Comparison of ENCODE assay signal across 12 cellular contexts in the genomic region with DNA sequence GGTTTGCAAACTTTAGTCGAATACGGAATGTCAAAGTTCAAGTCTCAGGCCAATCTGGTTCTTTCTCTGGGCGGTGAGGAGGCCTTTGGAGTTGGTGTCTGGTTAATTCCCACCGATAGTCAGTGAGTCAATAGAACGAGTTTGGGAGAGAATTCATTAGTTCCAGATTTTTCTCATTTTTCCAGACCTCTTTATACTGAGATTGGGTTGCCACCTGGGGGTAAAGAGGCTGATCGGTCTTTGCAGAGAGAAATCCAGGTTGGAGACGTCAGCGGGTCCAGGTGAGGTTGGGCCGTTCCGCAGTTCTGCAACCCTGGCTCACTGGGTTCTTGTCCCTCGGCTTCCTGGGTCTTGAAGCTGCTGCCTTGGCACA. TPM values are rescaled to one million over a fixed set of nuclear protein-coding genes. Genes with fewer than 3 reads are reported as not detected.
DNase-seq lines count a peak whose midpoint lies in the region; ATAC-seq lines count a peak whose summit lies in the region.
"Had no signal": no experiment of that assay in that cellular context is flagged by ENCODE, and none has a peak within 500 bp of the region (broad histone marks: within the 10 kb centered on the region; RNA-seq: fewer than 3 reads in every experiment).

No MANE protein-coding gene starts in this region.

- CTCF ChIA-PET in T-cell (lab: Charles Lee) = interaction anchor here in 1 of 2 donors (0.7 kb wide), 1 partner anchor 38 kb away, joined by 3 read pairs; no protein-coding TSS in a partner anchor

- no peaks in the 10 kb centered on the region for H3K36me3 Mint-ChIP-seq in T-cell

- H3K4me3 ChIP-seq in iPS-18a (ENCODE audit: low read length) (peak overlapping the region; percentile 69), rectal smooth muscle tissue (ENCODE audit: low read length) (no peak overlapping the region)

- POLR2A ChIA-PET in T-cell (lab: Charles Lee) = no interaction called here

- H3K4me3 Mint-ChIP-seq in T-cell = peak overlapping the region in 2 of 3 donors; percentile 76 to 79

- peaks cover 45% of the 10 kb centered on the region for H3K4me1 ChIP-seq in iPS-18a (ENCODE audit: control insufficient read depth, low read depth, low read length)
- H3K4me1 ChIP-seq in rectal smooth muscle tissue (ENCODE audit: control insufficient read depth, insufficient read depth, low read length) = peaks cover 20% of the 10 kb centered on the region

- H3K27me3 Mint-ChIP-seq in T-cell = no peaks in the 10 kb centered on the region

- peaks cover 14% of the 10 kb centered on the region for H3K27me3 ChIP-seq in iPS-18a (ENCODE audit: control insufficient read depth, insufficient read depth, low read length)
- no peaks in the 10 kb centered on the region for H3K27me3 ChIP-seq in rectal smooth muscle tissue (ENCODE audit: control insufficient read depth, insufficient read depth, low read length)

- H3K9ac ChIP-seq in iPS-18a (ENCODE audit: low read length) = no peak overlapping the region
- no peak overlapping the region for H3K9ac ChIP-seq in rectal smooth muscle tissue (ENCODE audit: low read length)

- peaks cover 36 to 38% (median 37%) of the 10 kb centered on the region in 3 donors for H3K4me1 Mint-ChIP-seq in T-cell

- H3K27ac Mint-ChIP-seq in T-cell = no peak overlapping the region

- H3K9me3 Mint-ChIP-seq in T-cell = no peaks in the 10 kb centered on the region

- H3K27ac ChIP-seq in iPS-18a (ENCODE audit: low read length) (no peak overlapping the region), rectal smooth muscle tissue (ENCODE audit: low read depth, low read length) (peak overlapping the region; percentile 48)
- H3K27ac ChIP-seq: WERI-Rb-1 had no signal

- no peaks in the 10 kb centered on the region for H3K9me3 ChIP-seq in iPS-18a (ENCODE audit: control insufficient read depth, low read depth, low read length)

- H3K36me3 ChIP-seq in iPS-18a (ENCODE audit: control insufficient read depth, low read depth, low read length) (no peaks in the 10 kb centered on the region), rectal smooth muscle tissue (ENCODE audit: control insufficient read depth, insufficient read depth, low read length) (no peaks in the 10 kb centered on the region)
- H3K36me3 ChIP-seq: WERI-Rb-1 had no signal

- peak; percentile 37 for DNase-seq in ELF-1 (ENCODE audit: low read depth, low spot score)
- DNase-seq in T-cell = no peak
- no peak for DNase-seq in COR-L47 (lab: John Stamatoyannopoulos, UW)
- no peak for DNase-seq in cortex of kidney (lab: John Stamatoyannopoulos, UW)
- DNase-seq in kidney glomerular epithelial cell (lab: John Stamatoyannopoulos, UW) = no peak
- DNase-seq: activated effector memory CD4-positive, alpha-beta T cell treated with Interleukin-2 at 50 U/mL for 16 hours; DMS153; NCI-H1092; WERI-Rb-1 had no signal

- no peak for ATAC-seq in T-cell (replicated peaks in 1 of 4)
- ATAC-seq in GM21786 (IDR thresholded peaks at IDR 0.05; ENCODE audit: unreplicated experiment) = no peak

RNA-seq across cellular contexts. Expression of a gene that starts 1.3 kb away (rescaled TPM):
- 10 to 100 TPM; 36.9 to 50.2 (median 42.8) TPM for total RNA-seq in T-cell
